ENCODE assay signal across 9 cellular contexts in the genomic region with DNA sequence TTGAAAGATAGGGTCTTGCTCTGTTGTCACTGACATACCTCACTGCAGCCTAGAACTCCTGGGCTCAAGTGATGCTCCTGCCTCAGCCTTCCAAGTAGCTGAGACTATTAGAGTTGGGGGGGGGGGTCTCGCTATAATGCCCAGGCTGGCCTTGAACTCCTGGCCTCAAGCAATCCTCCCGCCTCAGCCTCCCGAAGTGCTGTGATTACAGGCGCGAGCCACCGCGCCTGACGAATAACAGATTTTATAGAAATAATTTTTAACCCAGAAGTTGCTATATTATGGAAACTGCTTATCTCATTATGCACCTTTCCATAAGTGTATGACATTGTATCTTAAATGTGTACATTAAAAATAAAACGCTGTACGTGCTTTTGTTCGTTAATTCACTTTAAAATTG. TPM values are rescaled to one million over a fixed set of nuclear protein-coding genes. Genes with fewer than 3 reads are reported as not detected.
DNase-seq lines count a peak whose midpoint lies in the region; ATAC-seq, FAIRE-seq and TF ChIP-seq lines count a peak whose summit lies in the region.
"Had no signal": no experiment of that assay in that cellular context is flagged by ENCODE, and none has a peak within 500 bp of the region (broad histone marks: within the 10 kb centered on the region; RNA-seq: fewer than 3 reads in every experiment).

No MANE protein-coding gene starts in this region.

- DNase-seq in bronchial epithelial cell (ENCODE audit: low read depth) (no peak), NCI-H2171 (lab: John Stamatoyannopoulos, UW) (no peak), Ammon's horn (ENCODE audit: low spot score) (no peak)
- DNase-seq: NCI-H69 had no signal

- peak overlapping the region; percentile 85 for H3K27ac ChIP-seq in 22Rv1
- H3K27ac ChIP-seq in HUES6 (ENCODE audit: low read depth, low read length), result no peak overlapping the region

- no peak for FAIRE-seq in bronchial epithelial cell (lab: Jason Lieb, UNC)

- H3K27me3 ChIP-seq in HUES6 (ENCODE audit: control insufficient read depth, insufficient read depth, low read length) (no peaks in the 10 kb centered on the region), bronchial epithelial cell (ENCODE audit: control insufficient read depth, insufficient read depth, low read length) (no peaks in the 10 kb centered on the region), mucosa of stomach (ENCODE audit: control insufficient read depth, insufficient read depth, low read length) (no peaks in the 10 kb centered on the region)

- H3K4me1 ChIP-seq in HUES6 (ENCODE audit: control insufficient read depth, insufficient read depth, low read length) (0 out of 2 replicates have a peak, but pooled peaks cover 3% of the 10 kb centered on the region), mucosa of stomach (ENCODE audit: control insufficient read depth, insufficient read depth, low read length) (peaks cover 8% of the 10 kb centered on the region)

- 0 out of 2 replicates have a peak, but pooled peaks cover 2% of the 10 kb centered on the region for H3K36me3 ChIP-seq in HUES6 (ENCODE audit: control insufficient read depth, insufficient read depth, low read length)
- no peaks in the 10 kb centered on the region for H3K36me3 ChIP-seq in bronchial epithelial cell (ENCODE audit: control insufficient read depth, insufficient read depth, low read length)
- H3K36me3 ChIP-seq in mucosa of stomach (ENCODE audit: control insufficient read depth, insufficient read depth, low read length), result no peaks in the 10 kb centered on the region

- H3K9me3 ChIP-seq in HUES6 (ENCODE audit: control insufficient read depth, insufficient read depth, low read depth, low read length), result no peaks in the 10 kb centered on the region
- H3K9me3 ChIP-seq in mucosa of stomach (ENCODE audit: control insufficient read depth, low read length), result no peaks in the 10 kb centered on the region

- no peak for ATAC-seq in GM19328 (IDR thresholded peaks at IDR 0.05; ENCODE audit: unreplicated experiment)
- ATAC-seq in GM21825 (IDR thresholded peaks at IDR 0.05; ENCODE audit: unreplicated experiment), result no peak

- H3K9ac ChIP-seq in HUES6 (ENCODE audit: low read length) (peak overlapping the region; percentile 81), mucosa of stomach (ENCODE audit: low read length) (peak overlapping the region; percentile 68)

- TF ChIP-seq CTCF in 22Rv1 (IDR thresholded peaks at IDR 0.05) (no peak), bronchial epithelial cell (IDR thresholded peaks at IDR 0.05; ENCODE audit: insufficient read depth, low read length, severe bottlenecking) (no peak)

- H3K4me3 ChIP-seq in HUES6 (ENCODE audit: low read depth, low read length) (peak overlapping the region; percentile 91), bronchial epithelial cell (ENCODE audit: low read depth, low read length) (peak overlapping the region; percentile 58), mucosa of stomach (ENCODE audit: low read length) (peak overlapping the region; percentile 73)

RNA-seq across cellular contexts. Expression of a gene that starts 0.8 kb away (rescaled TPM):
- 2.9 and 4.7 TPM in 2 replicates for total RNA-seq in bronchial epithelial cell

RNA-seq across cellular contexts. Expression of a gene that starts 54.7 kb away (rescaled TPM):
- 116 and 154 TPM in 2 replicates for total RNA-seq in bronchial epithelial cell

RNA-seq across cellular contexts. Expression of a gene that starts 55.7 kb away (rescaled TPM):
- 9.5 and 10.0 TPM in 2 replicates for total RNA-seq in bronchial epithelial cell
